ENCODE assay signal across 24 cellular contexts in the genomic region with DNA sequence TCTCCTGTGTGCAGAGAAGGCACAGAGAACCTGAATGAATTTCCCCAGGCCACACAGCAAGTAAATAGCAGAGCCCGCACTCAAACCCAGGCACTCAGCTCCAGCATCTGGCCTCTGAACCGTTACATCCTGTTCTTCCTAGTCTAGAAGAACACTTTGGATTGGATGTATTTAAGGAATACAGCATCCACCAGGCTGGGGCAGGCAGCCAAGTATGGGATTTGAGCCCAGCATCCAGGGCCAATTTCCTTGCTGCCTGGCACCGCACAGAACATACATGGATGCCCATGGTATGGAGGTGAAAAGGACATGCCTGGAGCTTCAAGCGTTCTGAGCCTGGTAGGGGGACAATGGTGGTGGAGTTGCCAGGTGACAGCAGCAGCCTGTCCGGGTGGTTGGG. TPM values are rescaled to one million over a fixed set of nuclear protein-coding genes. Genes with fewer than 3 reads are reported as not detected.
"Had no signal": no experiment of that assay in that cellular context is flagged by ENCODE, and none has a peak within 500 bp of the region (broad histone marks: within the 10 kb centered on the region; RNA-seq: fewer than 3 reads in every experiment).

No MANE protein-coding gene starts in this region.

- H3K27me3 ChIP-seq: right lobe of liver had no signal

- H3K4me1 ChIP-seq: left ventricle myocardium inferior, right atrium auricular region, right lobe of liver, stomach, tibial nerve, uterus had no signal

- H3K27ac ChIP-seq: left ventricle myocardium inferior, neural progenitor cell, neutrophil, right atrium auricular region, right lobe of liver, stomach, suprapubic skin, tibial nerve, uterus had no signal

- H3K4me3 ChIP-seq: left ventricle myocardium inferior, lung, neural progenitor cell, right atrium auricular region, right lobe of liver, smooth muscle cell, stomach, suprapubic skin, tibial nerve, uterus had no signal

- H3K9me3 ChIP-seq: left ventricle myocardium inferior, neutrophil, right atrium auricular region, right lobe of liver, stomach, suprapubic skin, uterus had no signal

- H3K4me2 ChIP-seq: neural progenitor cell, smooth muscle cell had no signal

- ATAC-seq: natural killer cell; right lobe of liver; stimulated activated memory B cell treated with anti-CD40 and anti-IgM and Interleukin-4, amounts not matched to agents 10 μg/mL and 1 μg/mL and 100 μg/mL, for 72 hours; stimulated activated naive CD8-positive, alpha-beta T cell treated with anti-CD3 and anti-CD28 coated beads, Interleukin-15, Interleukin-2, amounts not matched to agents 100 U/mL and 50 U/mL, for 24 hours had no signal

- H3K36me3 ChIP-seq: left ventricle myocardium inferior, neural progenitor cell, neutrophil, right atrium auricular region, right lobe of liver, stomach, suprapubic skin, tibial nerve, uterus had no signal

- DNase-seq: islet precursor cell; left ventricle myocardium inferior; mesendoderm; naive B cell; natural killer cell; nephron progenitor cell; occipital lobe; right lobe of liver; stimulated activated CD4-positive, alpha-beta T cell treated with anti-CD3 and anti-CD28 coated beads, Interleukin-1b, Interleukin-23, amount 100 ng/mL, for 48 hours; stimulated activated CD4-positive, alpha-beta T cell treated with anti-CD3 and anti-CD28 coated beads, Interleukin-2, amount 100 ng/mL, for 48 hours; stimulated activated CD4-positive, alpha-beta T cell treated with anti-CD3 and anti-CD28 coated beads, Interleukin-4, amount 100 ng/mL, for 4 hours; stimulated activated CD8-positive, alpha-beta memory T cell treated with anti-CD3 and anti-CD28 coated beads, Interleukin-4, amount 100 ng/mL, for 48 hours; stimulated activated naive CD8-positive, alpha-beta T cell treated with anti-CD3 and anti-CD28 coated beads, Interleukin-15, Interleukin-2, amounts not matched to agents 100 U/mL and 50 U/mL, for 24 hours; stomach; uterus had no signal

- H3K9ac ChIP-seq: neural progenitor cell had no signal

RNA-seq across cellular contexts. Expression of a gene that starts 9.7 kb away (rescaled TPM):
- total RNA-seq: natural killer cell, pulmonary artery endothelial cell had no signal
